In genomic region chr14:61106627-61107147, GRCh38 we compare ENCODE assay signal across 2 cellular contexts.
TF ChIP-seq lines count a peak whose summit lies in the region.

No MANE protein-coding gene starts in this region.

TF ChIP-seq in Ishikawa, 13 proteins besides CTCF, POLR2A, EP300 and RAD21 (continued from another document):
- TF ChIP-seq, protein P1, sequence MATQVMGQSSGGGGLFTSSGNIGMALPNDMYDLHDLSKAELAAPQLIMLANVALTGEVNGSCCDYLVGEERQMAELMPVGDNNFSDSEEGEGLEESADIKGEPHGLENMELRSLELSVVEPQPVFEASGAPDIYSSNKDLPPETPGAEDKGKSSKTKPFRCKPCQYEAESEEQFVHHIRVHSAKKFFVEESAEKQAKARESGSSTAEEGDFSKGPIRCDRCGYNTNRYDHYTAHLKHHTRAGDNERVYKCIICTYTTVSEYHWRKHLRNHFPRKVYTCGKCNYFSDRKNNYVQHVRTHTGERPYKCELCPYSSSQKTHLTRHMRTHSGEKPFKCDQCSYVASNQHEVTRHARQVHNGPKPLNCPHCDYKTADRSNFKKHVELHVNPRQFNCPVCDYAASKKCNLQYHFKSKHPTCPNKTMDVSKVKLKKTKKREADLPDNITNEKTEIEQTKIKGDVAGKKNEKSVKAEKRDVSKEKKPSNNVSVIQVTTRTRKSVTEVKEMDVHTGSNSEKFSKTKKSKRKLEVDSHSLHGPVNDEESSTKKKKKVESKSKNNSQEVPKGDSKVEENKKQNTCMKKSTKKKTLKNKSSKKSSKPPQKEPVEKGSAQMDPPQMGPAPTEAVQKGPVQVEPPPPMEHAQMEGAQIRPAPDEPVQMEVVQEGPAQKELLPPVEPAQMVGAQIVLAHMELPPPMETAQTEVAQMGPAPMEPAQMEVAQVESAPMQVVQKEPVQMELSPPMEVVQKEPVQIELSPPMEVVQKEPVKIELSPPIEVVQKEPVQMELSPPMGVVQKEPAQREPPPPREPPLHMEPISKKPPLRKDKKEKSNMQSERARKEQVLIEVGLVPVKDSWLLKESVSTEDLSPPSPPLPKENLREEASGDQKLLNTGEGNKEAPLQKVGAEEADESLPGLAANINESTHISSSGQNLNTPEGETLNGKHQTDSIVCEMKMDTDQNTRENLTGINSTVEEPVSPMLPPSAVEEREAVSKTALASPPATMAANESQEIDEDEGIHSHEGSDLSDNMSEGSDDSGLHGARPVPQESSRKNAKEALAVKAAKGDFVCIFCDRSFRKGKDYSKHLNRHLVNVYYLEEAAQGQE (IDR thresholded peaks at IDR 0.05; ENCODE audit: low read depth), result no peak
- TF ChIP-seq CEBPB (IDR thresholded peaks at IDR 0.05), result no peak
- TF ChIP-seq TAF1 (IDR thresholded peaks at IDR 0.05; ENCODE audit: low read depth), result no peak
- TF ChIP-seq CREB1 (IDR thresholded peaks at IDR 0.05; ENCODE audit: low read depth), result no peak
- TF ChIP-seq TCF12 (IDR thresholded peaks at IDR 0.05; ENCODE audit: low read depth), result no peak

TF ChIP-seq in K562, 482 proteins besides CTCF, POLR2A, EP300 and RAD21 (continued from another document):
- no peak for TF ChIP-seq ZBTB5 (IDR thresholded peaks at IDR 0.05)
TF ChIP-seq in K562: peak in this region for 0.
